Comparison of ENCODE assay signal across 8 cellular contexts in the genomic region with DNA sequence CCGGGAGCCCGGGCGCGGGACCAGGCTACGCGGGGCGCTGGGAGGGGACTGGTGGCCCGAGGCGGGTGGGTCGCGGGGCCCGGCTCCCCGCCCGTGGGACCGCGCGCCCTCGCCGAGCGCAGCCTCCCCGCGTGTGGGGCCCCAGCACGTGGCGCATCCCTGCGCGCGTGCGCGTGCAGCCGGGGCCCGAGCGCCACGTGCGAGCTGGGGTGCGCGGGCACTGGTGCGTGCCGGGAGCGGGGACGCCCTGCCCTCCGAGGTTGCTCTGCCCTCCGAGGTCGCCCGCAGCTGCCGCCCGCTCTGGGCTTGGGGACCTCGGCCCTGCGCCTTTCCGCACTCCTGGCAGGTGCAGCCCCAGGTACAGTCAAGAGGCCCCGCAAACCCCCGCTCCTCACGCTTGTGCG. TPM values are rescaled to one million over a fixed set of nuclear protein-coding genes. Genes with fewer than 3 reads are reported as not detected.
DNase-seq lines count a peak whose midpoint lies in the region; ATAC-seq and TF ChIP-seq lines count a peak whose summit lies in the region.

No MANE protein-coding gene starts in this region.

- 0% methylated on average over 7 of the region's 53 CpGs for WGBS in suprapubic skin

- no peaks in the 10 kb centered on the region for H4K20me1 ChIP-seq in KMS-11 (ENCODE audit: insufficient read depth)

- H3K4me2 ChIP-seq in KMS-11, result peak overlapping the region; percentile 52

- no peak for TF ChIP-seq EP300 in suprapubic skin (IDR thresholded peaks at IDR 0.05)

- H3K27ac ChIP-seq in KMS-11 (peak overlapping the region; percentile 87), coronary artery (peak overlapping the region in 1 of 2 donors; percentile 23), suprapubic skin (no peak overlapping the region)

- DNase-seq in T-helper 9 cell, result peak; percentile 56
- no peak for DNase-seq in coronary artery (ENCODE audit: low spot score)
- peak; percentile 90 for DNase-seq in mesenteric fat pad (ENCODE audit: low spot score)
- no peak for DNase-seq in suprapubic skin (ENCODE audit: low spot score in 2 of 2)
- no peak for DNase-seq in GOT3 (lab: John Stamatoyannopoulos, UW)

- no peak for TF ChIP-seq POLR2A in suprapubic skin (IDR thresholded peaks at IDR 0.05)

- H3K4me1 ChIP-seq in KMS-11 (ENCODE audit: low read depth, poor library complexity, severe bottlenecking) (peaks cover 40% of the 10 kb centered on the region), suprapubic skin (peaks cover 35% of the 10 kb centered on the region)

- H3K27me3 ChIP-seq in KMS-11 (ENCODE audit: insufficient read depth, low read depth), result no peaks in the 10 kb centered on the region
- no peaks in the 10 kb centered on the region for H3K27me3 ChIP-seq in suprapubic skin

- H2AFZ ChIP-seq in KMS-11 (ENCODE audit: low read depth), result peak overlapping the region; percentile 71

- H3K36me3 ChIP-seq in KMS-11 (ENCODE audit: insufficient read depth) (no peaks in the 10 kb centered on the region), suprapubic skin (no peaks in the 10 kb centered on the region)

- H3K4me3 ChIP-seq in KMS-11 (IDR thresholded peaks at IDR 0.05; ENCODE audit: insufficient read depth, low read depth, low read length) (no peak overlapping the region), coronary artery (peak overlapping the region; percentile 76), suprapubic skin (peak overlapping the region; percentile 65)

- no peak for TF ChIP-seq CTCF in KMS-11 (conservative IDR thresholded peaks at IDR 0.05; ENCODE audit: low read depth, low read length)
- no peak for TF ChIP-seq CTCF in coronary artery (IDR thresholded peaks at IDR 0.05)
- TF ChIP-seq CTCF in suprapubic skin (IDR thresholded peaks at IDR 0.05), result no peak

- peaks cover 39% of the 10 kb centered on the region for H3K79me2 ChIP-seq in KMS-11 (ENCODE audit: insufficient read depth, low read depth)

- no peaks in the 10 kb centered on the region for H3K9me3 ChIP-seq in suprapubic skin

- ATAC-seq in GM18498 (IDR thresholded peaks at IDR 0.05; ENCODE audit: unreplicated experiment) (peak; percentile 36), GM21825 (IDR thresholded peaks at IDR 0.05; ENCODE audit: unreplicated experiment) (peak; percentile 22)

- peak overlapping the region; percentile 93 for H3K9ac ChIP-seq in KMS-11

RNA-seq across cellular contexts. Expression of a gene that starts 0.4 kb away (rescaled TPM):
- 17.4 TPM for total RNA-seq in mesenteric fat pad
- total RNA-seq in suprapubic skin, result 10 to 100 TPM; 16.6 to 25.0 (median 22.8) TPM

Comparison
In these comparisons a context has a peak if more than half of its experiments do, and no peak if none do; other contexts are left out.
1. DNase-seq: peak in T-helper 9 cell (single experiment) and mesenteric fat pad (single experiment); none in coronary artery (single experiment), suprapubic skin (0 of 2) and GOT3 (single experiment).